ENCODE assay signal across 24 cellular contexts in the genomic region with DNA sequence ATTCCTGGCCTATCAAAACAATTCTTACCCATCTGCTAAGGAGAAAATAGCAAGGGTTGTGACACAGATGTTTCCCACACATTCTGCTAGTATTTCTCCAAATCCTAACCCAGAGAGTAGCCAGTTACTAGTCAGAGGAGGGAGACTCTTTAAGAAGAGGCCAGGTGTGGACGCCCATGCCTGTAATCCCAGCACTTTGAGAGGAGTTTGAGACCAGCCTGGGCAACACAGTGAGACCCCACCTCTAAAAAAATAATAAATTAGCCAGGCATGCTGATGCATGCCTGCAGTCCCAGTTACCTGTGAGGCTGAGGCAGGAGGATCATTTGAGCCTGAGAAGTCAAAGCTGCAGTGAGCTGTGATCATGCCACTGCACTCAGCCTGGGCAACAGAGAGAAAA. TPM values are rescaled to one million over a fixed set of nuclear protein-coding genes. Genes with fewer than 3 reads are reported as not detected.
A peak's percentile ranks its signal among the peaks of the same experiment; 100 is the strongest.
DNase-seq lines count a peak whose midpoint lies in the region; ATAC-seq, FAIRE-seq and TF ChIP-seq lines count a peak whose summit lies in the region.
"Had no signal": no experiment of that assay in that cellular context is flagged by ENCODE, and none has a peak within 500 bp of the region (broad histone marks: within the 10 kb centered on the region; RNA-seq: fewer than 3 reads in every experiment).

No MANE protein-coding gene starts in this region.

- BruUV-seq in PC-3 (replicated peaks; lab: Mats Ljungman, UMichigan) = no TSS peak
- BruUV-seq in K562 (replicated peaks; lab: Mats Ljungman, UMichigan) = no TSS peak

- peaks cover 8% of the 10 kb centered on the region for H3K79me1 ChIP-seq in mesenchymal stem cell (replicated peaks; ENCODE audit: low read length, poor library complexity, severe bottlenecking)

- H3K9ac ChIP-seq in PC-3 (ENCODE audit: low read length) = no peak overlapping the region
- no peak overlapping the region for H3K9ac ChIP-seq in K562 (ENCODE audit: insufficient read depth in 1 of 2, low read depth in 2 of 2, low read length in 2 of 2)
- H3K9ac ChIP-seq in mesenchymal stem cell (ENCODE audit: low read length) = no peak overlapping the region
- H3K9ac ChIP-seq: BLaER1 had no signal

- intact Hi-C loops in PC-3 (cut with micrococcal nuclease) (loop anchor here (2.0 kb wide), 1 partner anchor 23 kb away; no protein-coding TSS in a partner anchor), K562 (cut with micrococcal nuclease) (no loop called here)

- no peak for TF ChIP-seq EP300 in K562 (IDR thresholded peaks at IDR 0.05; ENCODE audit: low read length)

- no peak for TF ChIP-seq POLR2A in K562 (conservative IDR thresholded peaks at IDR 0.05)

- peaks cover 87 to 91% of the 10 kb centered on the region in 2 experiments for H3K36me3 ChIP-seq in HEK293 (ENCODE audit: control insufficient read depth in 2 of 2, insufficient read depth in 1 of 2, low read length in 2 of 2)
- H3K36me3 ChIP-seq in PC-3 (ENCODE audit: low read depth, low read length) = peaks cover 46% of the 10 kb centered on the region
- peaks cover 88% of the 10 kb centered on the region for H3K36me3 ChIP-seq in K562 (ENCODE audit: control insufficient read depth, insufficient read depth, low read length)
- peaks cover 31 to 84% of the 10 kb centered on the region in 2 experiments for H3K36me3 ChIP-seq in mesenchymal stem cell (ENCODE audit: control insufficient read depth in 1 of 2, insufficient read depth in 2 of 2, low read depth in 1 of 2, low read length in 2 of 2)

- H3K23ac ChIP-seq in mesenchymal stem cell (ENCODE audit: low read length in 2 of 2) = no peak overlapping the region

- H3K4me2 ChIP-seq in PC-3 (ENCODE audit: low read length) (no peak overlapping the region), K562 (ENCODE audit: insufficient read depth, low read length) (no peak overlapping the region), mesenchymal stem cell (ENCODE audit: low read length, poor library complexity, severe bottlenecking) (no peak overlapping the region)
- H3K4me2 ChIP-seq: BLaER1 had no signal

- no peak overlapping the region for H2BK12ac ChIP-seq in mesenchymal stem cell (ENCODE audit: low read length in 2 of 2)

- H4K20me1 ChIP-seq in PC-3 (ENCODE audit: low read length) (peaks cover 4% of the 10 kb centered on the region; the same call in 1 of the 2 replicates), K562 (replicated peaks; ENCODE audit: control insufficient read depth, insufficient read depth, low read length) (no peaks in the 10 kb centered on the region)
- H4K20me1 ChIP-seq: BLaER1 had no signal

- WGBS in K562 (ENCODE audit: insufficient coverage, low coverage, missing lambda C conversion rate) = 85% methylated on average over 1 of the region's 1 CpG
- 100% methylated on average over 1 of the region's 1 CpG for WGBS in mesenchymal stem cell

- POLR2A ChIA-PET in HEK293 (lab: Yijun Ruan, JAX) = no interaction called here
- POLR2A ChIA-PET in PC-3 (lab: Charles Lee; ENCODE audit: unreplicated experiment) = no interaction called here
- POLR2A ChIA-PET in K562 (lab: Yijun Ruan, JAX) = interaction anchor here (4.1 kb wide), 1 partner anchor 9 kb away, joined by 17 read pairs; no protein-coding TSS in a partner anchor

- H3K27me3 ChIP-seq in PC-3 (ENCODE audit: low read length) (no peaks in the 10 kb centered on the region), K562 (ENCODE audit: control insufficient read depth in 2 of 2, insufficient read depth in 2 of 2, low read length in 2 of 2) (no peaks in the 10 kb centered on the region), mesenchymal stem cell (ENCODE audit: control insufficient read depth in 1 of 2, insufficient read depth in 1 of 2, low read length in 2 of 2) (no peaks in the 10 kb centered on the region)
- H3K27me3 ChIP-seq: BE2C, BLaER1 had no signal

- FAIRE-seq in K562 (lab: Jason Lieb, UNC) = no peak
- FAIRE-seq: A204.1, D721Med, G401.6, GM12891, GM18507 had no signal

- in situ Hi-C loops in K562 (cut with MboI) = no loop called here

- peaks cover 7% of the 10 kb centered on the region for H3F3A ChIP-seq in PC-3 (ENCODE audit: low read length, unreplicated experiment)

- no peak overlapping the region for H3K18ac ChIP-seq in mesenchymal stem cell (ENCODE audit: low read depth in 1 of 2, low read length in 2 of 2)

- H3K4me1 ChIP-seq in HEK293 (ENCODE audit: control insufficient read depth, insufficient read depth, low read length) (no peaks in the 10 kb centered on the region), PC-3 (ENCODE audit: insufficient read depth, low read length) (peaks cover 57% of the 10 kb centered on the region), K562 (replicated peaks in 1 of 2; ENCODE audit: control insufficient read depth in 2 of 2, insufficient read depth in 2 of 2, low read length in 2 of 2) (no peaks in the 10 kb centered on the region), mesenchymal stem cell (ENCODE audit: control insufficient read depth, insufficient read depth, low read depth, low read length) (peaks cover 1% of the 10 kb centered on the region)
- H3K4me1 ChIP-seq: BE2C, BLaER1, Caco-2 had no signal

- no peaks in the 10 kb centered on the region for H3K9me2 ChIP-seq in PC-3 (replicated peaks; ENCODE audit: low read length)

- DNase-seq in PC-3 = no peak
- DNase-seq in K562 (ENCODE audit: extremely low read depth in 1 of 4, low spot score in 3 of 4) = no peak
- DNase-seq in mesenchymal stem cell = no peak
- no peak for DNase-seq in NCI-H2107 treated with DMSO at 0.1 percent for 48 hours (lab: John Stamatoyannopoulos, UW; ENCODE audit: unreplicated experiment)
- DNase-seq in NCI-H748 treated with DMSO at 0.1 percent for 48 hours (lab: John Stamatoyannopoulos, UW) = no peak
- DNase-seq: 8988T; ACHN; BE2C; C1 segment of cervical spinal cord; Caco-2; Calu3; CD4-positive, alpha-beta T cell; CD8-positive, alpha-beta T cell; DMS79 treated with DMSO at 0.1 percent for 48 hours; GF-D8 had no signal

- TF ChIP-seq CTCF in HEK293 (tag by site-specific recombination; IDR thresholded peaks at IDR 0.05) = no peak
- no peak for TF ChIP-seq CTCF in PC-3 (conservative IDR thresholded peaks at IDR 0.05; ENCODE audit: low read depth, low read length)
- TF ChIP-seq CTCF in K562 (IDR thresholded peaks at IDR 0.05 in 2 of 3, conservative IDR thresholded peaks at IDR 0.05 in 1 of 3; ENCODE audit: insufficient read depth in 2 of 3, low read depth in 1 of 3, low read length in 3 of 3) = no peak

- H3K9me3 ChIP-seq in HEK293 (ENCODE audit: control insufficient read depth, insufficient read depth, low read depth, low read length) (no peaks in the 10 kb centered on the region), PC-3 (ENCODE audit: low read length) (no peaks in the 10 kb centered on the region), K562 (replicated peaks; ENCODE audit: control insufficient read depth, insufficient read depth, low read depth, low read length) (no peaks in the 10 kb centered on the region), mesenchymal stem cell (ENCODE audit: control insufficient read depth, low read length) (no peaks in the 10 kb centered on the region)
- H3K9me3 ChIP-seq: BE2C, BLaER1, Caco-2 had no signal

- no peak overlapping the region for H4K91ac ChIP-seq in mesenchymal stem cell (ENCODE audit: low read length)

- H2AFZ ChIP-seq in PC-3 (ENCODE audit: low read length) (no peak overlapping the region), K562 (ENCODE audit: low read depth, low read length) (no peak overlapping the region), mesenchymal stem cell (ENCODE audit: low read depth, low read length) (no peak overlapping the region)

- H3K79me2 ChIP-seq in PC-3 (ENCODE audit: low read length) (no peaks in the 10 kb centered on the region; the same call in 1 of the 2 replicates), K562 (ENCODE audit: control insufficient read depth, insufficient read depth, low read length) (no peaks in the 10 kb centered on the region)

- H2AK5ac ChIP-seq in mesenchymal stem cell (ENCODE audit: low read length, severe bottlenecking) = peak overlapping the region; percentile 72

- no peak for ATAC-seq in PC-3
- ATAC-seq in K562 = no peak
- ATAC-seq in GM21515 (IDR thresholded peaks at IDR 0.05; ENCODE audit: unreplicated experiment) = no peak
- ATAC-seq in HG02759 (IDR thresholded peaks at IDR 0.05; ENCODE audit: unreplicated experiment) = no peak
- ATAC-seq: CD8-positive, alpha-beta T cell had no signal

- H3K4ac ChIP-seq in mesenchymal stem cell (ENCODE audit: low read depth in 1 of 2, low read length in 2 of 2) = no peak overlapping the region

- CTCF ChIA-PET in HEK293 (lab: Yijun Ruan, JAX) (no interaction called here), PC-3 (lab: Charles Lee) (no interaction called here), K562 (lab: Yijun Ruan, JAX; ENCODE audit: low intra/inter-chr PET ratio) (no interaction called here)

- H3K4me3 ChIP-seq in HEK293 (ENCODE audit: low read depth, low read length) (no peak overlapping the region), PC-3 (ENCODE audit: low read length) (no peak overlapping the region), K562 (no peak overlapping the region), mesenchymal stem cell (ENCODE audit: insufficient read depth in 1 of 2, low read depth in 1 of 2, low read length in 2 of 2) (no peak overlapping the region)
- H3K4me3 ChIP-seq: BLaER1 had no signal

- no peak overlapping the region for H2BK120ac ChIP-seq in mesenchymal stem cell (ENCODE audit: low read depth, low read length)

- H2BK15ac ChIP-seq in mesenchymal stem cell (ENCODE audit: low read depth, poor library complexity, severe bottlenecking) = no peak overlapping the region

- no peak overlapping the region for H3K14ac ChIP-seq in mesenchymal stem cell (ENCODE audit: low read length in 2 of 2)

- no peak overlapping the region for H3K27ac ChIP-seq in HEK293 (ENCODE audit: extremely low read depth, low read depth, low read length)
- H3K27ac ChIP-seq in PC-3 (ENCODE audit: low read length) = peak overlapping the region; percentile 51
- no peak overlapping the region for H3K27ac ChIP-seq in K562 (ENCODE audit: extremely low read depth, low read depth, low read length)
- H3K27ac ChIP-seq in mesenchymal stem cell (ENCODE audit: low read length, poor library complexity, severe bottlenecking) = peak overlapping the region; percentile 56
- H3K27ac ChIP-seq: BLaER1 had no signal

- H2BK5ac ChIP-seq in mesenchymal stem cell (ENCODE audit: low read depth, low read length, poor library complexity, severe bottlenecking) = no peak overlapping the region

- no peaks in the 10 kb centered on the region for H3K9me1 ChIP-seq in K562 (ENCODE audit: control insufficient read depth, insufficient read depth, low read length)

- H4K8ac ChIP-seq in mesenchymal stem cell (ENCODE audit: low read length) = no peak overlapping the region

- no peak for TF ChIP-seq RAD21 in K562 (CRISPR knock-in tag; conservative IDR thresholded peaks at IDR 0.05 in 1 of 2, IDR thresholded peaks at IDR 0.05 in 1 of 2)

RNA-seq across cellular contexts. Expression of a gene that starts 28.6 kb away (rescaled TPM):
- total RNA-seq in PC-3 (2014; rRNA removed) (26.6 and 37.1 TPM in 2 replicates), K562 (2014; rRNA removed) (38.8 and 47.5 TPM in 2 replicates), K562 (2014; rRNA removed; fragmentation: Illumina TruSeq; extraction: Trizol) (73.4 and 81.3 TPM in 2 replicates), K562 (2015; rRNA removed; fragmentation: Illumina TruSeq; extraction: Trizol) (60.2 and 62.9 TPM in 2 replicates), K562 (2021) (44.7 and 49.0 TPM in 2 replicates)
- 93.8 and 232 TPM in 2 replicates for total RNA-seq in K562 (2011; cell fraction: chromatin; rRNA removed; ENCODE audit: low replicate concordance)
- 53.6 and 53.9 TPM in 2 replicates for total RNA-seq in K562 (2011; cell fraction: nucleolus; rRNA removed)
- total RNA-seq in K562 (2011; cell fraction: nucleoplasm; rRNA removed) = 64.7 and 78.1 TPM in 2 replicates
- polyA plus RNA-seq in K562 (2011; rRNA removed) (49.3 and 55.9 TPM in 2 replicates), K562 (2014; fragmentation: Illumina TruSeq; extraction: Trizol) (63.6 and 73.9 TPM in 2 replicates), K562 (2014; fragmentation: Nextera tagmentation; extraction: Ambion mirVana) (10 to 100 TPM; 32.5 to 64.1 TPM), K562 (2014; rRNA removed) (73.0 and 86.6 TPM in 2 replicates)
- 19.9 and 32.6 TPM in 2 replicates for polyA plus RNA-seq in K562 (2011; cell fraction: cytosol; rRNA removed)
- polyA plus RNA-seq in K562 (2011; cell fraction: nucleus; rRNA removed) = 48.7 and 51.8 TPM in 2 replicates
- polyA plus RNA-seq in K562 (2012) = 32.6 and 42.5 TPM in 2 replicates
- 77.2 and 86.5 TPM in 2 replicates for polyA minus RNA-seq in K562 (2011; rRNA and poly(A)+ RNA removed)
- 21.6 and 25.9 TPM in 2 replicates for polyA minus RNA-seq in K562 (2011; cell fraction: cytosol; rRNA and poly(A)+ RNA removed)
- 49.1 and 77.1 TPM in 2 replicates for polyA minus RNA-seq in K562 (2011; cell fraction: nucleus; rRNA and poly(A)+ RNA removed)
- 20.2 TPM for polyA plus RNA-seq in mesenchymal stem cell (2013, experiment 1 of 2)
- polyA plus RNA-seq in mesenchymal stem cell (2013, experiment 2 of 2) = 21.9 TPM

RNA-seq across cellular contexts. Expression of a gene that starts 55.3 kb away (rescaled TPM):
- total RNA-seq in PC-3 (2014; rRNA removed) (49.2 and 89.9 TPM in 2 replicates), K562 (2014; rRNA removed) (32.6 and 47.6 TPM in 2 replicates), K562 (2014; rRNA removed; fragmentation: Illumina TruSeq; extraction: Trizol) (71.9 and 75.2 TPM in 2 replicates), K562 (2015; rRNA removed; fragmentation: Illumina TruSeq; extraction: Trizol) (37.5 and 41.3 TPM in 2 replicates), K562 (2021) (45.8 and 49.0 TPM in 2 replicates)
- 28.0 and 34.1 TPM in 2 replicates for total RNA-seq in K562 (2011; cell fraction: chromatin; rRNA removed; ENCODE audit: low replicate concordance)
- 36.0 and 43.7 TPM in 2 replicates for total RNA-seq in K562 (2011; cell fraction: nucleolus; rRNA removed)
- total RNA-seq in K562 (2011; cell fraction: nucleoplasm; rRNA removed) = 40.5 and 49.5 TPM in 2 replicates
- polyA plus RNA-seq in K562 (2011; rRNA removed) (86.4 and 97.0 TPM in 2 replicates), K562 (2014; fragmentation: Illumina TruSeq; extraction: Trizol) (43.6 and 52.8 TPM in 2 replicates), K562 (2014; fragmentation: Nextera tagmentation; extraction: Ambion mirVana) (100 to 1,000 TPM; 237 to 266 TPM), K562 (2014; rRNA removed) (61.1 and 64.4 TPM in 2 replicates)
- polyA plus RNA-seq in K562 (2011; cell fraction: cytosol; rRNA removed) = 43.8 and 85.8 TPM in 2 replicates
- 24.3 and 29.0 TPM in 2 replicates for polyA plus RNA-seq in K562 (2011; cell fraction: nucleus; rRNA removed)
- polyA plus RNA-seq in K562 (2012) = 50.3 and 75.7 TPM in 2 replicates
- polyA minus RNA-seq in K562 (2011; rRNA and poly(A)+ RNA removed) = 59.9 and 80.4 TPM in 2 replicates
- 12.7 and 14.3 TPM in 2 replicates for polyA minus RNA-seq in K562 (2011; cell fraction: cytosol; rRNA and poly(A)+ RNA removed)
- 14.5 and 22.5 TPM in 2 replicates for polyA minus RNA-seq in K562 (2011; cell fraction: nucleus; rRNA and poly(A)+ RNA removed)
- polyA plus RNA-seq in mesenchymal stem cell (2013, experiment 1 of 2) = 109 TPM
- 118 TPM for polyA plus RNA-seq in mesenchymal stem cell (2013, experiment 2 of 2)

Comparison
In these comparisons a context has a peak if more than half of its experiments do, and no peak if none do; other contexts are left out.
1. H3K27ac ChIP-seq: peak in PC-3 (single experiment) and mesenchymal stem cell (single experiment); none in HEK293 (single experiment) and K562 (single experiment).